ENCODE assay signal across 2 cellular contexts in genomic region chr5:139394654-139395566, GRCh38.
TF ChIP-seq lines count a peak whose summit lies in the region.

A gene with protein sequence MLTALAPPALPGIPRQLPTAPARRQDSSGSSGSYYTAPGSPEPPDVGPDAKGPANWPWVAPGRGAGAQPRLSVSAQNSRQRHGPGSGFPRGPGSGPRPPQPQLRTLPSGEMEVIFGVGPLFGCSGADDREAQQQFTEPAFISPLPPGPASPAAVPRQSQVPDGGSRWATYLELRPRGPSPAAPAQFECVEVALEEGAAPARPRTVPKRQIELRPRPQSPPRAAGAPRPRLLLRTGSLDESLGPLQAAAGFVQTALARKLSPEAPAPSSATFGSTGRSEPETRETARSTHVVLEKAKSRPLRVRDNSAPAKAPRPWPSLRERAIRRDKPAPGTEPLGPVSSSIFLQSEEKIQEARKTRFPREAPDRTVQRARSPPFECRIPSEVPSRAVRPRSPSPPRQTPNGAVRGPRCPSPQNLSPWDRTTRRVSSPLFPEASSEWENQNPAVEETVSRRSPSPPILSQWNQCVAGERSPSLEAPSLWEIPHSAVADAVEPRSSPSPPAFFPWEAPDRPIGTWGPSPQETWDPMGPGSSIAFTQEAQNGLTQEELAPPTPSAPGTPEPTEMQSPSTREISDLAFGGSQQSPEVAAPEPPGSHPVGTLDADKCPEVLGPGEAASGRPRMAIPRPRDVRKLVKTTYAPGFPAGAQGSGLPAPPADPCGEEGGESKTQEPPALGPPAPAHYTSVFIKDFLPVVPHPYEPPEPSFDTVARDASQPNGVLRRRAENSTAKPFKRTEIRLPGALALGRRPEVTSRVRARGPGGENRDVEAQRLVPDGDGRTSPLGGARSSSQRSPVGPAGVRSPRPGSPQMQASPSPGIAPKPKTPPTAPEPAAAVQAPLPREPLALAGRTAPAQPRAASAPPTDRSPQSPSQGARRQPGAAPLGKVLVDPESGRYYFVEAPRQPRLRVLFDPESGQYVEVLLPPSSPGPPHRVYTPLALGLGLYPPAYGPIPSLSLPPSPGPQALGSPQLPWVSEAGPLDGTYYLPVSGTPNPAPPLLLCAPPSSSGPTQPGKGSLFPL (minus strand): TSS chr5:139395104. CDS start chr5:139395081, 23 bp downstream.

TF ChIP-seq in liver, 16 proteins besides CTCF, POLR2A, EP300 and RAD21:
- TF ChIP-seq EGR1 (IDR thresholded peaks at IDR 0.05; ENCODE audit: low read depth in 2 of 2) (no peak), RXRA (IDR thresholded peaks at IDR 0.05) (no peak), NR2F2 (IDR thresholded peaks at IDR 0.05) (no peak), ZBTB33 (IDR thresholded peaks at IDR 0.05) (no peak), TAF1 (conservative IDR thresholded peaks at IDR 0.05) (no peak), JUND (IDR thresholded peaks at IDR 0.05) (no peak), SP1 (IDR thresholded peaks at IDR 0.05) (no peak), YY1 (IDR thresholded peaks at IDR 0.05) (no peak), GABPA (IDR thresholded peaks at IDR 0.05 in 1 of 2, conservative IDR thresholded peaks at IDR 0.05 in 1 of 2) (no peak), HNF4G (IDR thresholded peaks at IDR 0.05) (no peak), FOXA2 (IDR thresholded peaks at IDR 0.05) (no peak)
- TF ChIP-seq, protein P1, sequence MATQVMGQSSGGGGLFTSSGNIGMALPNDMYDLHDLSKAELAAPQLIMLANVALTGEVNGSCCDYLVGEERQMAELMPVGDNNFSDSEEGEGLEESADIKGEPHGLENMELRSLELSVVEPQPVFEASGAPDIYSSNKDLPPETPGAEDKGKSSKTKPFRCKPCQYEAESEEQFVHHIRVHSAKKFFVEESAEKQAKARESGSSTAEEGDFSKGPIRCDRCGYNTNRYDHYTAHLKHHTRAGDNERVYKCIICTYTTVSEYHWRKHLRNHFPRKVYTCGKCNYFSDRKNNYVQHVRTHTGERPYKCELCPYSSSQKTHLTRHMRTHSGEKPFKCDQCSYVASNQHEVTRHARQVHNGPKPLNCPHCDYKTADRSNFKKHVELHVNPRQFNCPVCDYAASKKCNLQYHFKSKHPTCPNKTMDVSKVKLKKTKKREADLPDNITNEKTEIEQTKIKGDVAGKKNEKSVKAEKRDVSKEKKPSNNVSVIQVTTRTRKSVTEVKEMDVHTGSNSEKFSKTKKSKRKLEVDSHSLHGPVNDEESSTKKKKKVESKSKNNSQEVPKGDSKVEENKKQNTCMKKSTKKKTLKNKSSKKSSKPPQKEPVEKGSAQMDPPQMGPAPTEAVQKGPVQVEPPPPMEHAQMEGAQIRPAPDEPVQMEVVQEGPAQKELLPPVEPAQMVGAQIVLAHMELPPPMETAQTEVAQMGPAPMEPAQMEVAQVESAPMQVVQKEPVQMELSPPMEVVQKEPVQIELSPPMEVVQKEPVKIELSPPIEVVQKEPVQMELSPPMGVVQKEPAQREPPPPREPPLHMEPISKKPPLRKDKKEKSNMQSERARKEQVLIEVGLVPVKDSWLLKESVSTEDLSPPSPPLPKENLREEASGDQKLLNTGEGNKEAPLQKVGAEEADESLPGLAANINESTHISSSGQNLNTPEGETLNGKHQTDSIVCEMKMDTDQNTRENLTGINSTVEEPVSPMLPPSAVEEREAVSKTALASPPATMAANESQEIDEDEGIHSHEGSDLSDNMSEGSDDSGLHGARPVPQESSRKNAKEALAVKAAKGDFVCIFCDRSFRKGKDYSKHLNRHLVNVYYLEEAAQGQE (IDR thresholded peaks at IDR 0.05): no peak
- TF ChIP-seq, protein P2, sequence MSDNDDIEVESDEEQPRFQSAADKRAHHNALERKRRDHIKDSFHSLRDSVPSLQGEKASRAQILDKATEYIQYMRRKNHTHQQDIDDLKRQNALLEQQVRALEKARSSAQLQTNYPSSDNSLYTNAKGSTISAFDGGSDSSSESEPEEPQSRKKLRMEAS (IDR thresholded peaks at IDR 0.05): no peak
TF ChIP-seq in liver: peak in this region for 0.

TF ChIP-seq in HepG2, 621 proteins besides CTCF, POLR2A, EP300 and RAD21:
- TF ChIP-seq FOXA3 (CRISPR knock-in tag; IDR thresholded peaks at IDR 0.05) (no peak), HMGXB4 (CRISPR knock-in tag; IDR thresholded peaks at IDR 0.05; ENCODE audit: borderline replicate concordance in 1 of 2, low read depth in 1 of 2) (no peak), MXI1 (IDR thresholded peaks at IDR 0.05; ENCODE audit: borderline replicate concordance, low read depth, low read length) (no peak), ISX (CRISPR knock-in tag; conservative IDR thresholded peaks at IDR 0.05) (no peak), ZNF772 (CRISPR knock-in tag; IDR thresholded peaks at IDR 0.05) (no peak), NCOR1 (IDR thresholded peaks at IDR 0.05; ENCODE audit: borderline replicate concordance, low read length) (no peak), ZC3H13 (CRISPR knock-in tag; IDR thresholded peaks at IDR 0.05) (no peak), ZZZ3 (CRISPR knock-in tag; IDR thresholded peaks at IDR 0.05; ENCODE audit: borderline replicate concordance) (no peak), ZFP36 (IDR thresholded peaks at IDR 0.05; ENCODE audit: borderline replicate concordance, low read depth, low read length, partially characterized antibody) (no peak), MIER3 (CRISPR knock-in tag; IDR thresholded peaks at IDR 0.05; ENCODE audit: borderline replicate concordance) (no peak), MAFK (conservative IDR thresholded peaks at IDR 0.05 in 1 of 2, IDR thresholded peaks at IDR 0.05 in 1 of 2; ENCODE audit: low read length in 2 of 2) (no peak), ZNF234 (CRISPR knock-in tag; conservative IDR thresholded peaks at IDR 0.05) (no peak), PLRG1 (conservative IDR thresholded peaks at IDR 0.05) (no peak), ZNF816 (CRISPR knock-in tag; IDR thresholded peaks at IDR 0.05; ENCODE audit: borderline replicate concordance) (no peak)
- TF ChIP-seq, protein P3, sequence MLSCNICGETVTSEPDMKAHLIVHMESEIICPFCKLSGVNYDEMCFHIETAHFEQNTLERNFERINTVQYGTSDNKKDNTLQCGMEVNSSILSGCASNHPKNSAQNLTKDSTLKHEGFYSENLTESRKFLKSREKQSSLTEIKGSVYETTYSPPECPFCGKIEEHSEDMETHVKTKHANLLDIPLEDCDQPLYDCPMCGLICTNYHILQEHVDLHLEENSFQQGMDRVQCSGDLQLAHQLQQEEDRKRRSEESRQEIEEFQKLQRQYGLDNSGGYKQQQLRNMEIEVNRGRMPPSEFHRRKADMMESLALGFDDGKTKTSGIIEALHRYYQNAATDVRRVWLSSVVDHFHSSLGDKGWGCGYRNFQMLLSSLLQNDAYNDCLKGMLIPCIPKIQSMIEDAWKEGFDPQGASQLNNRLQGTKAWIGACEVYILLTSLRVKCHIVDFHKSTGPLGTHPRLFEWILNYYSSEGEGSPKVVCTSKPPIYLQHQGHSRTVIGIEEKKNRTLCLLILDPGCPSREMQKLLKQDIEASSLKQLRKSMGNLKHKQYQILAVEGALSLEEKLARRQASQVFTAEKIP (CRISPR knock-in tag; IDR thresholded peaks at IDR 0.05; ENCODE audit: borderline replicate concordance): no peak
- TF ChIP-seq, protein P4, sequence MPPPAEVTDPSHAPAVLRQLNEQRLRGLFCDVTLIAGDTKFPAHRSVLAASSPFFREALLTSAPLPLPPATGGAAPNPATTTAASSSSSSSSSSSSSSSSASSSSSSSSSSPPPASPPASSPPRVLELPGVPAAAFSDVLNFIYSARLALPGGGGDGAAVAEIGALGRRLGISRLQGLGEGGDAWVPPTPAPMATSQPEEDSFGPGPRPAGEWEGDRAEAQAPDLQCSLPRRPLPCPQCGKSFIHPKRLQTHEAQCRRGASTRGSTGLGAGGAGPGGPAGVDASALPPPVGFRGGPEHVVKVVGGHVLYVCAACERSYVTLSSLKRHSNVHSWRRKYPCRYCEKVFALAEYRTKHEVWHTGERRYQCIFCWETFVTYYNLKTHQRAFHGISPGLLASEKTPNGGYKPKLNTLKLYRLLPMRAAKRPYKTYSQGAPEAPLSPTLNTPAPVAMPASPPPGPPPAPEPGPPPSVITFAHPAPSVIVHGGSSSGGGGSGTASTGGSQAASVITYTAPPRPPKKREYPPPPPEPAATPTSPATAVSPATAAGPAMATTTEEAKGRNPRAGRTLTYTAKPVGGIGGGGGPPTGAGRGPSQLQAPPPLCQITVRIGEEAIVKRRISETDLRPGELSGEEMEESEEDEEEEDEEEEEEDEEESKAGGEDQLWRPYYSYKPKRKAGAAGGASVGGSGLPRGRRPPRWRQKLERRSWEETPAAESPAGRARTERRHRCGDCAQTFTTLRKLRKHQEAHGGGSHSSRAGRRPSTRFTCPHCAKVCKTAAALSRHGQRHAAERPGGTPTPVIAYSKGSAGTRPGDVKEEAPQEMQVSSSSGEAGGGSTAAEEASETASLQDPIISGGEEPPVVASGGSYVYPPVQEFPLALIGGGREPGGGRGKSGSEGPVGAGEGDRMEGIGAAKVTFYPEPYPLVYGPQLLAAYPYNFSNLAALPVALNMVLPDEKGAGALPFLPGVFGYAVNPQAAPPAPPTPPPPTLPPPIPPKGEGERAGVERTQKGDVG (CRISPR knock-in tag; IDR thresholded peaks at IDR 0.05; ENCODE audit: borderline replicate concordance): no peak
- TF ChIP-seq, protein P5, sequence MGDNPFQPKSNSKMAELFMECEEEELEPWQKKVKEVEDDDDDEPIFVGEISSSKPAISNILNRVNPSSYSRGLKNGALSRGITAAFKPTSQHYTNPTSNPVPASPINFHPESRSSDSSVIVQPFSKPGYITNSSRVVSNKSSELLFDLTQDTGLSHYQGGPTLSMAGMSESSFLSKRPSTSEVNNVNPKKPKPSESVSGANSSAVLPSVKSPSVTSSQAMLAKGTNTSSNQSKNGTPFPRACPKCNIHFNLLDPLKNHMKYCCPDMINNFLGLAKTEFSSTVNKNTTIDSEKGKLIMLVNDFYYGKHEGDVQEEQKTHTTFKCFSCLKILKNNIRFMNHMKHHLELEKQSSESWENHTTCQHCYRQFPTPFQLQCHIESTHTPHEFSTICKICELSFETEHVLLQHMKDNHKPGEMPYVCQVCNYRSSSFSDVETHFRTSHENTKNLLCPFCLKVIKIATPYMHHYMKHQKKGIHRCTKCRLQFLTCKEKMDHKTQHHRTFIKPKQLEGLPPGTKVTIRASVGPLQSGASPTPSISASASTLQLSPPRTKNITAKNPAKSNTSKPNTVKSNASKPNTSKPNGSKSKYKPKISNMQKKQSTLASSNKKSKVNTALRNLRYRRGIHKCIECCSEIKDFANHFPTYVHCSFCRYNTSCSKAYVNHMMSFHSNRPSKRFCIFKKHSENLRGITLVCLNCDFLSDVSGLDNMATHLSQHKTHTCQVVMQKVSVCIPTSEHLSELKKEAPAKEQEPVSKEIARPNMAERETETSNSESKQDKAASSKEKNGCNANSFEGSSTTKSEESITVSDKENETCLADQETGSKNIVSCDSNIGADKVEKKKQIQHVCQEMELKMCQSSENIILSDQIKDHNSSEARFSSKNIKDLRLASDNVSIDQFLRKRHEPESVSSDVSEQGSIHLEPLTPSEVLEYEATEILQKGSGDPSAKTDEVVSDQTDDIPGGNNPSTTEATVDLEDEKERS (CRISPR knock-in tag; IDR thresholded peaks at IDR 0.05): no peak
- TF ChIP-seq, protein P6, sequence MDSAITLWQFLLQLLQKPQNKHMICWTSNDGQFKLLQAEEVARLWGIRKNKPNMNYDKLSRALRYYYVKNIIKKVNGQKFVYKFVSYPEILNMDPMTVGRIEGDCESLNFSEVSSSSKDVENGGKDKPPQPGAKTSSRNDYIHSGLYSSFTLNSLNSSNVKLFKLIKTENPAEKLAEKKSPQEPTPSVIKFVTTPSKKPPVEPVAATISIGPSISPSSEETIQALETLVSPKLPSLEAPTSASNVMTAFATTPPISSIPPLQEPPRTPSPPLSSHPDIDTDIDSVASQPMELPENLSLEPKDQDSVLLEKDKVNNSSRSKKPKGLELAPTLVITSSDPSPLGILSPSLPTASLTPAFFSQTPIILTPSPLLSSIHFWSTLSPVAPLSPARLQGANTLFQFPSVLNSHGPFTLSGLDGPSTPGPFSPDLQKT (CRISPR knock-in tag; IDR thresholded peaks at IDR 0.05; ENCODE audit: borderline replicate concordance): no peak
- TF ChIP-seq, protein P7, sequence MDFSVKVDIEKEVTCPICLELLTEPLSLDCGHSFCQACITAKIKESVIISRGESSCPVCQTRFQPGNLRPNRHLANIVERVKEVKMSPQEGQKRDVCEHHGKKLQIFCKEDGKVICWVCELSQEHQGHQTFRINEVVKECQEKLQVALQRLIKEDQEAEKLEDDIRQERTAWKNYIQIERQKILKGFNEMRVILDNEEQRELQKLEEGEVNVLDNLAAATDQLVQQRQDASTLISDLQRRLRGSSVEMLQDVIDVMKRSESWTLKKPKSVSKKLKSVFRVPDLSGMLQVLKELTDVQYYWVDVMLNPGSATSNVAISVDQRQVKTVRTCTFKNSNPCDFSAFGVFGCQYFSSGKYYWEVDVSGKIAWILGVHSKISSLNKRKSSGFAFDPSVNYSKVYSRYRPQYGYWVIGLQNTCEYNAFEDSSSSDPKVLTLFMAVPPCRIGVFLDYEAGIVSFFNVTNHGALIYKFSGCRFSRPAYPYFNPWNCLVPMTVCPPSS (IDR thresholded peaks at IDR 0.05): no peak
